9 cellular contexts compared by ENCODE assay signal in genomic region chr2:219274392-219274921, GRCh38. TPM values are rescaled to one million over a fixed set of nuclear protein-coding genes. Genes with fewer than 3 reads are reported as not detected.
A peak's percentile ranks its signal among the peaks of the same experiment; 100 is the strongest.
DNase-seq lines count a peak whose midpoint lies in the region; ATAC-seq and TF ChIP-seq lines count a peak whose summit lies in the region.
"Had no signal": no experiment of that assay in that cellular context is flagged by ENCODE, and none has a peak within 500 bp of the region (broad histone marks: within the 10 kb centered on the region; RNA-seq: fewer than 3 reads in every experiment).

No MANE protein-coding gene starts in this region.

- H3K4me1 Mint-ChIP-seq in activated T-helper 2 cell treated with anti-CD3 and anti-CD28 coated beads, Interferon-gamma antibody, Interleukin-2, Interleukin-4, amounts not matched to agents 10 μg/mL and 5 μg/mL and 100 μg/mL, durations not matched to agents 14 hours and 24 hours and 36 hours (ENCODE audit: low read depth), result peaks cover 22% of the 10 kb centered on the region

- H3K9me2 ChIP-seq in hepatocyte (replicated peaks; ENCODE audit: insufficient read depth), result no peaks in the 10 kb centered on the region

- H3K4me3 ChIP-seq in hepatocyte (no peak overlapping the region), thoracic aorta (peak overlapping the region; percentile 25)

- H3K4me3 Mint-ChIP-seq in activated T-helper 2 cell treated with anti-CD3 and anti-CD28 coated beads, Interferon-gamma antibody, Interleukin-2, Interleukin-4, amounts not matched to agents 10 μg/mL and 5 μg/mL and 100 μg/mL, durations not matched to agents 14 hours and 24 hours and 36 hours (ENCODE audit: low read depth), result no peak overlapping the region

- no peak overlapping the region for H2AFZ ChIP-seq in hepatocyte

- H3K4me2 ChIP-seq in hepatocyte, result no peak overlapping the region

- intact Hi-C loops in activated T-helper 2 cell treated with anti-CD3 and anti-CD28 coated beads, Interferon-gamma antibody, Interleukin-2, Interleukin-4, amounts not matched to agents 10 μg/mL and 5 μg/mL and 100 μg/mL, durations not matched to agents 14 hours and 24 hours and 36 hours (cut with micrococcal nuclease), result no loop called here

- peaks cover 5% of the 10 kb centered on the region for H3K27me3 Mint-ChIP-seq in activated T-helper 2 cell treated with anti-CD3 and anti-CD28 coated beads, Interferon-gamma antibody, Interleukin-2, Interleukin-4, amounts not matched to agents 10 μg/mL and 5 μg/mL and 100 μg/mL, durations not matched to agents 14 hours and 24 hours and 36 hours (ENCODE audit: low read depth)
- H3K27me3 Mint-ChIP-seq: IgD-negative memory B cell had no signal

- 21% methylated on average over 3 of the region's 3 CpGs for WGBS in hepatocyte (ENCODE audit: low lambda C conversion rate, missing lambda C conversion rate)

- H3K79me2 ChIP-seq in hepatocyte, result no peaks in the 10 kb centered on the region

- ATAC-seq in thoracic aorta (ENCODE audit: insufficient number of reproducible peaks, low FRiP score, low read depth), result peak; percentile 39
- ATAC-seq in GM18867 (IDR thresholded peaks at IDR 0.05; ENCODE audit: unreplicated experiment), result no peak
- ATAC-seq: sciatic nerve had no signal

- H3K4me1 ChIP-seq in hepatocyte (ENCODE audit: insufficient read depth) (peaks cover 9% of the 10 kb centered on the region), thoracic aorta (ENCODE audit: control insufficient read depth in 1 of 2, low read depth in 2 of 2) (peaks cover 13 to 31% of the 10 kb centered on the region in 2 donors)

- H4K20me1 ChIP-seq in hepatocyte (ENCODE audit: insufficient read depth, poor library complexity, severe bottlenecking), result no peaks in the 10 kb centered on the region

- H3K9me3 Mint-ChIP-seq in activated T-helper 2 cell treated with anti-CD3 and anti-CD28 coated beads, Interferon-gamma antibody, Interleukin-2, Interleukin-4, amounts not matched to agents 10 μg/mL and 5 μg/mL and 100 μg/mL, durations not matched to agents 14 hours and 24 hours and 36 hours, result no peaks in the 10 kb centered on the region
- H3K9me3 Mint-ChIP-seq: IgD-negative memory B cell had no signal

- TF ChIP-seq CTCF in hepatocyte (IDR thresholded peaks at IDR 0.05; ENCODE audit: poor library complexity) (no peak), thoracic aorta (IDR thresholded peaks at IDR 0.05) (no peak)

- peak; percentile 72 for DNase-seq in HPDE6-E6E7 (ENCODE audit: extremely low spot score)
- peak; percentile 85 for DNase-seq in amniotic stem cell (lab: John Stamatoyannopoulos, UW)
- DNase-seq in hepatocyte (ENCODE audit: low spot score), result peak; percentile 77
- no peak for DNase-seq in thoracic aorta (ENCODE audit: low spot score)
- DNase-seq in stimulated activated CD4-positive, alpha-beta T cell treated with anti-CD3 and anti-CD28 coated beads, Interleukin-2, amount 100 ng/mL, for 48 hours, result no peak
- DNase-seq in activated T-helper 2 cell treated with anti-CD3 and anti-CD28 coated beads, Interferon-gamma antibody, Interleukin-2, Interleukin-4, amounts not matched to agents 10 μg/mL and 5 μg/mL and 100 μg/mL, durations not matched to agents 14 hours and 24 hours and 36 hours (ENCODE audit: low spot score), result no peak

- H3K9me3 ChIP-seq in hepatocyte (ENCODE audit: low read depth) (no peaks in the 10 kb centered on the region), thoracic aorta (no peaks in the 10 kb centered on the region)

- H3K27me3 ChIP-seq in hepatocyte (no peaks in the 10 kb centered on the region), thoracic aorta (replicated peaks; ENCODE audit: insufficient read depth) (no peaks in the 10 kb centered on the region)

- no peak overlapping the region for H3K27ac Mint-ChIP-seq in activated T-helper 2 cell treated with anti-CD3 and anti-CD28 coated beads, Interferon-gamma antibody, Interleukin-2, Interleukin-4, amounts not matched to agents 10 μg/mL and 5 μg/mL and 100 μg/mL, durations not matched to agents 14 hours and 24 hours and 36 hours

- no peaks in the 10 kb centered on the region for H3K36me3 ChIP-seq in hepatocyte (replicated peaks; ENCODE audit: insufficient read depth, low read depth)
- no peaks in the 10 kb centered on the region for H3K36me3 ChIP-seq in thoracic aorta

- H3K36me3 Mint-ChIP-seq in activated T-helper 2 cell treated with anti-CD3 and anti-CD28 coated beads, Interferon-gamma antibody, Interleukin-2, Interleukin-4, amounts not matched to agents 10 μg/mL and 5 μg/mL and 100 μg/mL, durations not matched to agents 14 hours and 24 hours and 36 hours (ENCODE audit: low read depth), result no peaks in the 10 kb centered on the region

- H3K27ac ChIP-seq in hepatocyte, result peak overlapping the region; percentile 67
- H3K27ac ChIP-seq in thoracic aorta, result peak overlapping the region; percentile 94 to 98

RNA-seq across cellular contexts. Expression of gene DNAJB2, which starts 4.7 kb away (rescaled TPM):
- 47.4 and 50.7 TPM in 2 replicates for total RNA-seq in hepatocyte
- 19.4 and 20.1 TPM in 2 replicates for polyA plus RNA-seq in hepatocyte
- 10 to 100 TPM; 56.9 to 61.2 TPM for total RNA-seq in thoracic aorta
- total RNA-seq in activated T-helper 2 cell treated with anti-CD3 and anti-CD28 coated beads, Interferon-gamma antibody, Interleukin-2, Interleukin-4, amounts not matched to agents 10 μg/mL and 5 μg/mL and 100 μg/mL, durations not matched to agents 14 hours and 24 hours and 36 hours, result 49.8 and 55.6 TPM in 2 replicates

RNA-seq across cellular contexts. Expression of gene TUBA4A, which starts 20.7 kb away (rescaled TPM):
- total RNA-seq in hepatocyte (4.7 and 9.6 TPM in 2 replicates), thoracic aorta (10 to 100 TPM; 20.4 to 84.6 TPM)
- polyA plus RNA-seq in hepatocyte, result 10.5 and 14.3 TPM in 2 replicates
- total RNA-seq in activated T-helper 2 cell treated with anti-CD3 and anti-CD28 coated beads, Interferon-gamma antibody, Interleukin-2, Interleukin-4, amounts not matched to agents 10 μg/mL and 5 μg/mL and 100 μg/mL, durations not matched to agents 14 hours and 24 hours and 36 hours, result 220 and 231 TPM in 2 replicates

RNA-seq across cellular contexts. Expression of gene TUBA4B, which starts 21.4 kb away (rescaled TPM):
- 0.13 TPM in 1 of 2 replicates, not detected in the other for total RNA-seq in hepatocyte
- not detected in 2 replicates for polyA plus RNA-seq in hepatocyte
- not detected for total RNA-seq in thoracic aorta
- total RNA-seq in activated T-helper 2 cell treated with anti-CD3 and anti-CD28 coated beads, Interferon-gamma antibody, Interleukin-2, Interleukin-4, amounts not matched to agents 10 μg/mL and 5 μg/mL and 100 μg/mL, durations not matched to agents 14 hours and 24 hours and 36 hours, result not detected in 2 replicates
- total RNA-seq: sciatic nerve had no signal
- polyA plus RNA-seq: IgD-negative memory B cell had no signal

RNA-seq across cellular contexts. Expression of gene STK16, which starts 29.2 kb away (rescaled TPM):
- 35.6 and 38.8 TPM in 2 replicates for total RNA-seq in hepatocyte
- 7.7 and 10.1 TPM in 2 replicates for polyA plus RNA-seq in hepatocyte
- total RNA-seq in thoracic aorta, result 10 to 100 TPM; 10.7 to 11.7 TPM
- total RNA-seq in activated T-helper 2 cell treated with anti-CD3 and anti-CD28 coated beads, Interferon-gamma antibody, Interleukin-2, Interleukin-4, amounts not matched to agents 10 μg/mL and 5 μg/mL and 100 μg/mL, durations not matched to agents 14 hours and 24 hours and 36 hours, result 32.0 and 33.3 TPM in 2 replicates

RNA-seq across cellular contexts. Expression of gene GLB1L, which starts 29.2 kb away (rescaled TPM):
- total RNA-seq in hepatocyte (5.9 and 9.6 TPM in 2 replicates), thoracic aorta (10 to 100 TPM in 1 of 2 donors, 1 to 10 TPM in 1; 9.1 to 13.7 TPM)
- 1.7 and 6.6 TPM in 2 replicates for polyA plus RNA-seq in hepatocyte
- total RNA-seq in activated T-helper 2 cell treated with anti-CD3 and anti-CD28 coated beads, Interferon-gamma antibody, Interleukin-2, Interleukin-4, amounts not matched to agents 10 μg/mL and 5 μg/mL and 100 μg/mL, durations not matched to agents 14 hours and 24 hours and 36 hours, result 4.2 and 4.4 TPM in 2 replicates
- polyA plus RNA-seq: IgD-negative memory B cell had no signal

Comparison
In these comparisons a context has a peak if more than half of its experiments do, and no peak if none do; other contexts are left out.
1. DNase-seq: peak in HPDE6-E6E7 (single experiment), amniotic stem cell (single experiment) and hepatocyte (single experiment); none in thoracic aorta (single experiment), stimulated activated CD4-positive, alpha-beta T cell treated with anti-CD3 and anti-CD28 coated beads, Interleukin-2, amount 100 ng/mL, for 48 hours (0 of 2) and activated T-helper 2 cell treated with anti-CD3 and anti-CD28 coated beads, Interferon-gamma antibody, Interleukin-2, Interleukin-4, amounts not matched to agents 10 μg/mL and 5 μg/mL and 100 μg/mL, durations not matched to agents 14 hours and 24 hours and 36 hours (single experiment).